In genomic region chr13:114208134-114208533, GRCh38 we compare ENCODE assay signal across 2 cellular contexts.
TF ChIP-seq lines count a peak whose summit lies in the region.

No MANE protein-coding gene starts in this region.

TF ChIP-seq in HEK293, 187 proteins besides CTCF, POLR2A, EP300 and RAD21:
- TF ChIP-seq ATF2 (tag by site-specific recombination; IDR thresholded peaks at IDR 0.05; ENCODE audit: low read depth) = 0 out of 2 replicates have a peak, but pooled peaks have one; percentile 17
- no peak for TF ChIP-seq RBAK (tag by site-specific recombination; IDR thresholded peaks at IDR 0.05)
- no peak for TF ChIP-seq ZNF768 (tag by site-specific recombination; IDR thresholded peaks at IDR 0.05)
- TF ChIP-seq KLF9 (tag by site-specific recombination; IDR thresholded peaks at IDR 0.05; ENCODE audit: low read depth) = no peak
- TF ChIP-seq ZNF302 (tag by site-specific recombination; IDR thresholded peaks at IDR 0.05; ENCODE audit: low read depth) = no peak

TF ChIP-seq in WTC11, 78 proteins besides CTCF, POLR2A, EP300 and RAD21:
- TF ChIP-seq AR (CRISPR knock-in tag; IDR thresholded peaks at IDR 0.05) = no peak
- no peak for TF ChIP-seq ZNF281 (CRISPR knock-in tag; IDR thresholded peaks at IDR 0.05)
